ENCODE assay signal across 8 cellular contexts in genomic region chr15:85730001-85730820, GRCh38.
A peak's percentile ranks its signal among the peaks of the same experiment; 100 is the strongest.
DNase-seq lines count a peak whose midpoint lies in the region; ATAC-seq and TF ChIP-seq lines count a peak whose summit lies in the region.

No MANE protein-coding gene starts in this region.

- intact Hi-C loops in esophagus squamous epithelium (cut with DNase I): loop anchor here (5.0 kb wide), 1 partner anchor 112 kb away; no protein-coding TSS in a partner anchor
- intact Hi-C loops in natural killer cell (cut with micrococcal nuclease): loop anchor here (1.0 to 10.0 kb wide), 2 partner anchors 65 to 110 kb away; partner anchors contain the start of gene KLHL25

- no peak overlapping the region for H3K4me3 ChIP-seq in esophagus squamous epithelium

- peak overlapping the region; percentile 68 to 80 for H3K27ac Mint-ChIP-seq in natural killer cell

- WGBS in esophagus squamous epithelium, 2 donors: 30 to 41% methylated on average over 5 of the region's 5 CpGs

- H3K27me3 Mint-ChIP-seq in natural killer cell (ENCODE audit: low read depth in 2 of 2): no peaks in the 10 kb centered on the region

- peaks cover 3 to 7% of the 10 kb centered on the region in 2 donors for H3K9me3 Mint-ChIP-seq in natural killer cell

- H3K4me3 Mint-ChIP-seq in natural killer cell: no peak overlapping the region

- H3K27ac ChIP-seq in esophagus squamous epithelium: peak overlapping the region in 3 of 4 donors; percentile 26 to 84 (median 83)

- H3K9me3 ChIP-seq in esophagus squamous epithelium: peaks cover 0 to 10% (median 9%) of the 10 kb centered on the region in 3 donors

- peak; percentile 62 for ATAC-seq in HG03095 (IDR thresholded peaks at IDR 0.05; ENCODE audit: unreplicated experiment)
- ATAC-seq in natural killer cell: peak; percentile 82 to 88 (median 84)

- peak; percentile 65 for TF ChIP-seq CTCF in GM10266 (IDR thresholded peaks at IDR 0.05; ENCODE audit: control insufficient read depth, insufficient read depth, low read depth, missing control alignments)
- TF ChIP-seq CTCF in esophagus squamous epithelium (IDR thresholded peaks at IDR 0.05): peak; percentile 65 to 85 (median 76)
- TF ChIP-seq CTCF in natural killer cell (IDR thresholded peaks at IDR 0.05): peak; percentile 78

- no peak for TF ChIP-seq POLR2A in esophagus squamous epithelium (IDR thresholded peaks at IDR 0.05)

- H3K4me1 ChIP-seq in esophagus squamous epithelium: peaks cover 0 to 28% (median 21%) of the 10 kb centered on the region in 3 donors

- H3K36me3 Mint-ChIP-seq in natural killer cell: peaks cover 62% of the 10 kb centered on the region

- H3K27me3 ChIP-seq in esophagus squamous epithelium: no peaks in the 10 kb centered on the region

- peaks cover 9 to 22% of the 10 kb centered on the region in 2 donors for H3K4me1 Mint-ChIP-seq in natural killer cell

- DNase-seq in A172 (ENCODE audit: low spot score) (peak; percentile 64), GM10266 (ENCODE audit: extremely low spot score) (peak; percentile 67), NCI-H2227 (lab: John Stamatoyannopoulos, UW; ENCODE audit: unreplicated experiment) (peak; percentile 68), esophagus squamous epithelium (lab: John Stamatoyannopoulos, UW) (no peak), natural killer cell (no peak)
- peak; percentile 46 to 60 for DNase-seq in activated CD4-positive, alpha-beta T cell treated with anti-CD3 and anti-CD28 coated beads for 4 hours
- no peak for DNase-seq in NK-92 treated with Interleukin-12 subunit alpha and Interleukin-12 subunit beta, amount 100 ng/mL, for 24 hours (lab: John Stamatoyannopoulos, UW)

- H3K36me3 ChIP-seq in esophagus squamous epithelium: peaks cover 24 to 98% (median 28%) of the 10 kb centered on the region in 3 donors

Comparison
In these comparisons a context has a peak if more than half of its experiments do, and no peak if none do; other contexts are left out.
1. DNase-seq: peak in A172 (single experiment), GM10266 (single experiment), NCI-H2227 (single experiment) and activated CD4-positive, alpha-beta T cell treated with anti-CD3 and anti-CD28 coated beads for 4 hours (2 of 2); none in esophagus squamous epithelium (single experiment), natural killer cell (single experiment) and NK-92 treated with Interleukin-12 subunit alpha and Interleukin-12 subunit beta, amount 100 ng/mL, for 24 hours (single experiment).
2. Peak in every context shown above with its lines, with median percentiles within 50 percentile points of each other: CTCF ChIP-seq.